Comparison of ENCODE assay signal across 11 cellular contexts in the genomic region with DNA sequence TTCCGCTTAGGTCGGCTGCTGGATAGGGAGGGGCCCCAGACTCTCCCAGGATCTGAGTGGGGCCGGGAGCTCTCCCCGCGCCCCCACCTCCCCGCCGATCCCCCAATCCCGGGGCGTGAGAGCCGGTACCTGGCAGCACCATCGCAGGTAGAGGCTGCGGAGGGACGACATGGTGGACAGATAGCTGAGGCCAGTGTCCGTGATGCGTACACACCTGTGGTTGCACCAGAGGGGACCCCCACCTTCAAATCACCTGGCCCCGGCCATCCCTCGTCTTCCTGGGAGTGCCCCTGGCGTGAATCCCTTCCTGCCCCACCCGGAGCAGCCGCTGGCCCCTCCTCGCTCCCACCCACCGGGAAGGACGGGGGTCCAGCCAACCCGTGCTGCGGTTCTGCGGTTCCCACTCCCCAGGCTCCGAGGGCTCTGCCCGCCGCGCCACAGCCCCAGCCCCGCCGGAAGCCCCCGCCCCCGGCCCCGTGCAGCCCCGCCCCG. TPM values are rescaled to one million over a fixed set of nuclear protein-coding genes. Genes with fewer than 3 reads are reported as not detected.
DNase-seq lines count a peak whose midpoint lies in the region; ATAC-seq and TF ChIP-seq lines count a peak whose summit lies in the region.
"Had no signal": no experiment of that assay in that cellular context is flagged by ENCODE, and none has a peak within 500 bp of the region (broad histone marks: within the 10 kb centered on the region; RNA-seq: fewer than 3 reads in every experiment).

No MANE protein-coding gene starts in this region.

- peaks cover 7% of the 10 kb centered on the region for H3F3A ChIP-seq in DOHH2 (ENCODE audit: control insufficient read depth, insufficient read depth)

- H2AFZ ChIP-seq in KMS-11 (ENCODE audit: low read depth) (peak overlapping the region; percentile 44; the same call in 1 of the 2 replicates), neuronal stem cell (ENCODE audit: low read length) (no peak overlapping the region)
- H2AFZ ChIP-seq: GM23248 had no signal

- H3K4ac ChIP-seq in neuronal stem cell (ENCODE audit: low read length): no peak overlapping the region

- H3K27ac ChIP-seq in DOHH2 (ENCODE audit: low read depth, low read length) (no peak overlapping the region), KMS-11 (no peak overlapping the region), duodenal mucosa (ENCODE audit: low read depth, low read length) (no peak overlapping the region), neuronal stem cell (replicated peaks; ENCODE audit: low read length) (no peak overlapping the region)
- H3K27ac ChIP-seq: GM23248 had no signal

- peak overlapping the region; percentile 3 for H2BK120ac ChIP-seq in neuronal stem cell (ENCODE audit: low read depth, low read length)

- H3K9ac ChIP-seq in KMS-11: no peak overlapping the region
- no peak overlapping the region for H3K9ac ChIP-seq in duodenal mucosa (ENCODE audit: low read depth in 1 of 2, low read length in 2 of 2)
- H3K9ac ChIP-seq in neuronal stem cell (ENCODE audit: low read depth, low read length, poor library complexity): no peak overlapping the region
- H3K9ac ChIP-seq: GM23248 had no signal

- H3K27me3 ChIP-seq in DOHH2 (ENCODE audit: control insufficient read depth, low read length) (peaks cover 20% of the 10 kb centered on the region), KMS-11 (ENCODE audit: insufficient read depth, low read depth) (peaks cover 70% of the 10 kb centered on the region), duodenal mucosa (ENCODE audit: control insufficient read depth in 1 of 2, insufficient read depth in 2 of 2, low read length in 2 of 2) (peaks cover 27 to 29% of the 10 kb centered on the region in 2 donors), neuronal stem cell (ENCODE audit: control insufficient read depth in 3 of 3, insufficient read depth in 3 of 3, low read depth in 1 of 3, low read length in 3 of 3) (peaks cover 10 to 72% (median 28%) of the 10 kb centered on the region in 3 experiments)

- no peak overlapping the region for H2BK5ac ChIP-seq in neuronal stem cell (ENCODE audit: low read length)

- H2BK12ac ChIP-seq in neuronal stem cell (ENCODE audit: low read length): no peak overlapping the region

- no peak overlapping the region for H4K8ac ChIP-seq in neuronal stem cell (ENCODE audit: low read depth, low read length)

- H3K79me2 ChIP-seq in DOHH2 (ENCODE audit: control insufficient read depth, low read length) (peaks cover 3% of the 10 kb centered on the region), KMS-11 (ENCODE audit: insufficient read depth, low read depth) (no peaks in the 10 kb centered on the region)

- TF ChIP-seq CTCF in DOHH2 (IDR thresholded peaks at IDR 0.05; ENCODE audit: low read depth, low read length, poor library complexity, severe bottlenecking) (no peak), KMS-11 (conservative IDR thresholded peaks at IDR 0.05; ENCODE audit: low read depth, low read length) (no peak)

- H3K18ac ChIP-seq in neuronal stem cell (ENCODE audit: low read length): no peak overlapping the region

- no peak overlapping the region for H3K14ac ChIP-seq in neuronal stem cell (ENCODE audit: low read length)

- no peak for DNase-seq in neuronal stem cell (ENCODE audit: low spot score)
- no peak for DNase-seq in SK-N-DZ (ENCODE audit: low spot score)
- DNase-seq: NK-92 treated with Interleukin-12 subunit alpha and Interleukin-12 subunit beta, amount 100 ng/mL, for 24 hours had no signal

- H4K20me1 ChIP-seq in DOHH2 (ENCODE audit: control insufficient read depth, insufficient read depth, low read depth, low read length) (no peaks in the 10 kb centered on the region), KMS-11 (ENCODE audit: insufficient read depth) (no peaks in the 10 kb centered on the region)

- H3K36me3 ChIP-seq in DOHH2 (ENCODE audit: control insufficient read depth, low read length) (no peaks in the 10 kb centered on the region), KMS-11 (ENCODE audit: insufficient read depth) (no peaks in the 10 kb centered on the region), duodenal mucosa (ENCODE audit: control insufficient read depth in 1 of 2, insufficient read depth in 2 of 2, low read length in 2 of 2) (no peaks in the 10 kb centered on the region), neuronal stem cell (replicated peaks in 1 of 2; ENCODE audit: control insufficient read depth in 2 of 2, insufficient read depth in 2 of 2, low read length in 2 of 2) (no peaks in the 10 kb centered on the region)

- H4K91ac ChIP-seq in neuronal stem cell (ENCODE audit: low read depth, low read length, poor library complexity): no peak overlapping the region

- H3K23ac ChIP-seq in neuronal stem cell (ENCODE audit: low read depth, low read length, poor library complexity): peak overlapping the region; percentile 22

- WGBS in neuronal stem cell (ENCODE audit: extremely low coverage in 2 of 2, insufficient read length in 2 of 2, insufficient replicate concordance in 1 of 2), 2 donors: no CpG with 5 or more reads among the region's 37 CpGs

- H3K4me3 ChIP-seq in DOHH2 (ENCODE audit: low read length) (peak overlapping the region; percentile 80), KMS-11 (IDR thresholded peaks at IDR 0.05; ENCODE audit: insufficient read depth, low read depth, low read length) (no peak overlapping the region), duodenal mucosa (ENCODE audit: low read depth in 1 of 2, low read length in 2 of 2) (peak overlapping the region; percentile 35 to 61), neuronal stem cell (ENCODE audit: low read length in 2 of 2) (no peak overlapping the region)
- H3K4me3 ChIP-seq: GM23248, mucosa of descending colon had no signal

- H3K79me1 ChIP-seq in neuronal stem cell (ENCODE audit: low read depth, low read length): peaks cover 3% of the 10 kb centered on the region

- ATAC-seq in HG03108 (IDR thresholded peaks at IDR 0.05; ENCODE audit: unreplicated experiment): no peak
- ATAC-seq in HG03280 (IDR thresholded peaks at IDR 0.05; ENCODE audit: unreplicated experiment): no peak
- ATAC-seq in HG03432 (IDR thresholded peaks at IDR 0.05; ENCODE audit: unreplicated experiment): no peak

- peak overlapping the region; percentile 68 for H2AK5ac ChIP-seq in neuronal stem cell (ENCODE audit: low read depth, low read length)

- H3K4me1 ChIP-seq in DOHH2 (ENCODE audit: control insufficient read depth, low read length) (peaks cover 24% of the 10 kb centered on the region), KMS-11 (ENCODE audit: low read depth, poor library complexity, severe bottlenecking) (peaks cover 5% of the 10 kb centered on the region), duodenal mucosa (ENCODE audit: control insufficient read depth in 1 of 2, insufficient read depth in 2 of 2, low read length in 2 of 2) (peaks cover 15 to 19% of the 10 kb centered on the region in 2 donors), neuronal stem cell (ENCODE audit: control insufficient read depth in 2 of 2, insufficient read depth in 1 of 2, low read depth in 1 of 2, low read length in 2 of 2) (peaks cover 0 to 7% of the 10 kb centered on the region in 2 donors)

- H3K4me2 ChIP-seq in DOHH2 (ENCODE audit: low read length) (peak overlapping the region; percentile 97), KMS-11 (peak overlapping the region; percentile 67; the same call in 1 of the 2 replicates), neuronal stem cell (ENCODE audit: insufficient read depth, low read length, poor library complexity, severe bottlenecking) (peak overlapping the region; percentile 43)

- H3K9me2 ChIP-seq in DOHH2 (replicated peaks; ENCODE audit: control insufficient read depth, low read length): no peaks in the 10 kb centered on the region

- no peak overlapping the region for H2BK15ac ChIP-seq in neuronal stem cell (ENCODE audit: low read length)

- H3K9me3 ChIP-seq in DOHH2 (ENCODE audit: control insufficient read depth, insufficient read depth, low read length): no peaks in the 10 kb centered on the region
- H3K9me3 ChIP-seq in duodenal mucosa (ENCODE audit: control insufficient read depth in 1 of 2, low read length in 2 of 2): no peaks in the 10 kb centered on the region
- peaks cover 0 to 6% of the 10 kb centered on the region in 2 donors for H3K9me3 ChIP-seq in neuronal stem cell (replicated peaks in 1 of 2; ENCODE audit: control insufficient read depth in 2 of 2, insufficient read depth in 1 of 2, low read depth in 1 of 2, low read length in 2 of 2)
- H3K9me3 ChIP-seq: mucosa of descending colon had no signal

RNA-seq across cellular contexts. Expression of gene WDR24, which starts 4.7 kb away (rescaled TPM):
- polyA plus RNA-seq in neuronal stem cell (2013, experiment 1 of 2): 8.4 TPM
- 8.3 TPM for polyA plus RNA-seq in neuronal stem cell (2013, experiment 2 of 2)
- 13.4 and 13.5 TPM in 2 replicates for polyA plus RNA-seq in SK-N-DZ (2014; cell fraction: cytosol; rRNA removed)
- polyA plus RNA-seq in SK-N-DZ (2014; cell fraction: nucleus; rRNA removed): 32.4 and 42.6 TPM in 2 replicates

RNA-seq across cellular contexts. Expression of gene FBXL16, which starts 10.7 kb away (rescaled TPM):
- 2.7 TPM for polyA plus RNA-seq in neuronal stem cell (2013, experiment 1 of 2)
- 2.7 TPM for polyA plus RNA-seq in neuronal stem cell (2013, experiment 2 of 2)
- 48.6 and 49.0 TPM in 2 replicates for polyA plus RNA-seq in SK-N-DZ (2014; cell fraction: cytosol; rRNA removed)
- 29.0 and 41.7 TPM in 2 replicates for polyA plus RNA-seq in SK-N-DZ (2014; cell fraction: nucleus; rRNA removed)

RNA-seq across cellular contexts. Expression of gene JMJD8, which starts 10.8 kb away (rescaled TPM):
- 34.8 TPM for polyA plus RNA-seq in neuronal stem cell (2013, experiment 1 of 2)
- polyA plus RNA-seq in neuronal stem cell (2013, experiment 2 of 2): 33.9 TPM
- 55.0 and 69.1 TPM in 2 replicates for polyA plus RNA-seq in SK-N-DZ (2014; cell fraction: cytosol; rRNA removed)
- polyA plus RNA-seq in SK-N-DZ (2014; cell fraction: nucleus; rRNA removed): 128 and 130 TPM in 2 replicates

RNA-seq across cellular contexts. Expression of gene STUB1, which starts 14.7 kb away (rescaled TPM):
- 68.3 TPM for polyA plus RNA-seq in neuronal stem cell (2013, experiment 1 of 2)
- 66.0 TPM for polyA plus RNA-seq in neuronal stem cell (2013, experiment 2 of 2)
- 140 and 159 TPM in 2 replicates for polyA plus RNA-seq in SK-N-DZ (2014; cell fraction: cytosol; rRNA removed)
- polyA plus RNA-seq in SK-N-DZ (2014; cell fraction: nucleus; rRNA removed): 174 and 233 TPM in 2 replicates

RNA-seq across cellular contexts. Expression of gene RHBDL1, which starts 19.4 kb away (rescaled TPM):
- polyA plus RNA-seq in neuronal stem cell (2013, experiment 1 of 2): 2.2 TPM
- 1.8 TPM for polyA plus RNA-seq in neuronal stem cell (2013, experiment 2 of 2)
- 0.82 and 3.2 TPM in 2 replicates for polyA plus RNA-seq in SK-N-DZ (2014; cell fraction: cytosol; rRNA removed)
- polyA plus RNA-seq in SK-N-DZ (2014; cell fraction: nucleus; rRNA removed): 33.2 and 40.6 TPM in 2 replicates

Comparison
In these comparisons a context has a peak if more than half of its experiments do, and no peak if none do; other contexts are left out.
1. H3K4me2 ChIP-seq: peak in every context shown above with its lines; median percentile 97 in DOHH2; 67 in KMS-11; 43 in neuronal stem cell.
2. H3K4me3 ChIP-seq: peak in DOHH2 (single experiment) and duodenal mucosa (2 of 2); none in KMS-11 (single experiment) and neuronal stem cell (0 of 2).